Comparison of ENCODE assay signal across 24 cellular contexts in the genomic region with DNA sequence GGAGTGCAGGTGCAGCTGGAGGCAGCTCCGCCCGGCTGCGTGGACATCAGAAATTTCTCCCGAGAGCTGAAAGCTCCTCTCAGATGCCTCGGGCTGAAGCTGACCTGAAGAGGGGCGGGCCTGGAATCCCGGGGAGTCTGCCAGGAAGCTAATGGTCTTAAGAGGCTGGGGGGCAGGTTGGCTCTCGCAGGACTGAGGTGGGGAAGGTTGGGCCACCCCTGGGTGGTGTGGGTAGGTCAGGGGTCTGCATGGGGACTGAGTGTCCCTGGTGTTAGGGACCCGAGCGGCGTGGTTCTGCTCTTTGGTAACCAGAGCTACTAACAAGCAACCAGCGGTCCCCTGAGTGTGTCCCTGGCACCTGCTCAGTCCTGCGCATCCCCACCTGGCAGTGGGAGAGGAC.
"Had no signal": no experiment of that assay in that cellular context is flagged by ENCODE, and none has a peak within 500 bp of the region (broad histone marks: within the 10 kb centered on the region; RNA-seq: fewer than 3 reads in every experiment).

No MANE protein-coding gene starts in this region.

- DNase-seq: cortex of kidney; effector memory CD8-positive, alpha-beta T cell; esophagus squamous epithelium; foreskin fibroblast; immature natural killer cell; left colon; left ventricle myocardium superior; mesendoderm; naive thymus-derived CD4-positive, alpha-beta T cell; psoas muscle; retina; stimulated activated CD4-positive, alpha-beta T cell treated with anti-CD3 and anti-CD28 coated beads, Interleukin-15, amount 100 ng/mL, for 24 hours; stimulated activated CD4-positive, alpha-beta T cell treated with anti-CD3 and anti-CD28 coated beads, Interleukin-1b, Interleukin-23, amount 100 ng/mL, for 48 hours; stimulated activated CD4-positive, alpha-beta T cell treated with anti-CD3 and anti-CD28 coated beads, Interleukin-4, amount 100 ng/mL, for 24 hours; stimulated activated naive B cell treated with anti-CD40 and anti-IgM and Interleukin-4, amounts not matched to agents 10 μg/mL and 1 μg/mL and 100 μg/mL, for 72 hours; stimulated activated naive CD8-positive, alpha-beta T cell treated with anti-CD3 and anti-CD28 coated beads, Interleukin-15, amount 100 ng/mL, for 72 hours; testis; upper lobe of right lung had no signal

- H3K4me3 ChIP-seq: esophagus squamous epithelium, gastroesophageal sphincter, lung, psoas muscle, right lobe of liver, testis, tibial nerve, upper lobe of right lung, vagina had no signal

- H3K9me3 ChIP-seq: esophagus squamous epithelium, gastroesophageal sphincter, neutrophil, psoas muscle, right lobe of liver, testis, tibial nerve, upper lobe of right lung, vagina had no signal

- ATAC-seq: effector memory CD8-positive, alpha-beta T cell; gastroesophageal sphincter; left colon; left ventricle myocardium superior; naive thymus-derived CD4-positive, alpha-beta T cell; psoas muscle; right lobe of liver; stimulated activated naive B cell treated with anti-CD40 and anti-IgM and Interleukin-4, amounts not matched to agents 10 μg/mL and 1 μg/mL and 100 μg/mL, for 72 hours; stimulated activated naive CD8-positive, alpha-beta T cell treated with anti-CD3 and anti-CD28 coated beads, Interleukin-15, amount 100 ng/mL, for 72 hours; upper lobe of right lung had no signal

- H3K27me3 ChIP-seq: esophagus squamous epithelium, gastroesophageal sphincter, right lobe of liver, testis, tibial nerve, upper lobe of right lung, vagina had no signal

- H3K27ac ChIP-seq: esophagus squamous epithelium, gastroesophageal sphincter, neutrophil, psoas muscle, right lobe of liver, testis, tibial nerve, upper lobe of right lung, vagina had no signal

- H3K4me1 ChIP-seq: testis had no signal
